Comparison of ENCODE assay signal across 2 cellular contexts in the genomic region with DNA sequence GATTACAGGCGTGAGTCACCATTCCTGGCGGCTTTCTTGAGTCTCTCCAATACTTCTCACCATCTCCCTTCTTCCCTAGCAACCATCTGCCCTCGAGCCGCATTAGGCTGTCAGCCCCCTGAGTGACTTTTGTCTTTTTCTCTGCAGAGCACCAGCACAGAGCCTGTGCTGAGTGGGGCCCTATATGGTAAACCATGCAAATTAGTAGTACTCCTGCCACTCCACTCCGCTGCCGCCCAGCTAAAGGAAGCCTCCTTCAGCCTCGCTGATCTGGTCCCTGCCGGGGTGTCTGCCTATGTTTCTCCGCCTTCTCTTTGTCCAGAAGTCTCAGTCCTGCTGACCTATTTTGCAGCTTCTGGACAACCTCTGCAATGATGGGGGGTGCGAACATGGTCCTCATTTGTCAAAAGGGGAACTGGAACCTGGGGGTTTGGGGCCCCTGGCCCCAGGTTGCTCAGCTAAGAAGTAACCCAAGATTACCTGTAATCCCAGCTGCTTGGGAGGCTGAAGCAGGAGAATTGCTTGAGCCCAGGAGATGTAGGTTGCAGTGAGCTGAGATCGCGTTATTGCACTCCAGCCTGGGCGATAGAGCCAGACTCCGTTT.
TF ChIP-seq lines count a peak whose summit lies in the region.

No MANE protein-coding gene starts in this region.

TF ChIP-seq in GM12891, 5 proteins besides CTCF, POLR2A, EP300 and RAD21:
- peak; percentile 97 for TF ChIP-seq SPI1 (IDR thresholded peaks at IDR 0.05; ENCODE audit: low read depth, low read length)

TF ChIP-seq in K562, 482 proteins besides CTCF, POLR2A, EP300 and RAD21:
- TF ChIP-seq, protein P1, sequence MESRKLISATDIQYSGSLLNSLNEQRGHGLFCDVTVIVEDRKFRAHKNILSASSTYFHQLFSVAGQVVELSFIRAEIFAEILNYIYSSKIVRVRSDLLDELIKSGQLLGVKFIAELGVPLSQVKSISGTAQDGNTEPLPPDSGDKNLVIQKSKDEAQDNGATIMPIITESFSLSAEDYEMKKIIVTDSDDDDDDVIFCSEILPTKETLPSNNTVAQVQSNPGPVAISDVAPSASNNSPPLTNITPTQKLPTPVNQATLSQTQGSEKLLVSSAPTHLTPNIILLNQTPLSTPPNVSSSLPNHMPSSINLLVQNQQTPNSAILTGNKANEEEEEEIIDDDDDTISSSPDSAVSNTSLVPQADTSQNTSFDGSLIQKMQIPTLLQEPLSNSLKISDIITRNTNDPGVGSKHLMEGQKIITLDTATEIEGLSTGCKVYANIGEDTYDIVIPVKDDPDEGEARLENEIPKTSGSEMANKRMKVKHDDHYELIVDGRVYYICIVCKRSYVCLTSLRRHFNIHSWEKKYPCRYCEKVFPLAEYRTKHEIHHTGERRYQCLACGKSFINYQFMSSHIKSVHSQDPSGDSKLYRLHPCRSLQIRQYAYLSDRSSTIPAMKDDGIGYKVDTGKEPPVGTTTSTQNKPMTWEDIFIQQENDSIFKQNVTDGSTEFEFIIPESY (CRISPR knock-in tag; IDR thresholded peaks at IDR 0.05), result 0 out of 2 replicates have a peak, but pooled peaks have one; percentile 41
- peak; percentile 67; the same call in 1 of the 2 replicates for TF ChIP-seq SPI1 (IDR thresholded peaks at IDR 0.05; ENCODE audit: borderline replicate concordance, low read depth, low read length)
